8 cellular contexts compared by ENCODE assay signal in genomic region chr22:44168206-44168605, GRCh38. TPM values are rescaled to one million over a fixed set of nuclear protein-coding genes. Genes with fewer than 3 reads are reported as not detected.
"Had no signal": no experiment of that assay in that cellular context is flagged by ENCODE, and none has a peak within 500 bp of the region (broad histone marks: within the 10 kb centered on the region; RNA-seq: fewer than 3 reads in every experiment).

No MANE protein-coding gene starts in this region.

- H2AFZ ChIP-seq: GM23248 had no signal

- H3K27ac ChIP-seq: GM23248, HL-60 had no signal

- FAIRE-seq: H54, HepG2 had no signal

- H3K9ac ChIP-seq: GM23248 had no signal

- H3K4me3 ChIP-seq: GM23248 had no signal

- ATAC-seq: HepG2 had no signal

- DNase-seq: GM23248, GOT3, H9, HCEC 1CT, KBM-7 had no signal

RNA-seq across cellular contexts. Expression of gene PARVG, which starts 12.5 kb away (rescaled TPM):
- total RNA-seq: GM23248, HepG2 had no signal
- polyA plus RNA-seq: GM23248, HepG2 had no signal
